Comparison of ENCODE assay signal across 34 cellular contexts in the genomic region with DNA sequence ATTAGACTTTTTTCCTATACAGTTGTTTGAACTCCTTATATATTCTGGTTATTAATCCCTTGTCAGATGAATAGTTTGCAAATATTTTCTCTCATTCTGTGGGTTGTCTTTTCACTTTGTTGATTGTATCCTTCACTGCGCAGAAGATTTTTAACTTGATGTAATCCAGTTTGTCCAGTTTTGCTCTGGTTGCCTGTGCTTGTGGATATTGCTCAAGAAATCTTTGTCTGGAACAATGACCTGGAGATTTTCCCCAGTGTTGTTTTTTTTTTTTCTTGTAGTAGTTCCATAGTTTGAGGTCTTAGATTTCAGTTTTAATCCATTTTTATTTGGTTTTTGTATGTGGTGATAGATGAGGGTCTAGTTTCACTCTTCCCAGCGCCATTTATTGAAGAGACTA.
"Had no signal": no experiment of that assay in that cellular context is flagged by ENCODE, and none has a peak within 500 bp of the region (broad histone marks: within the 10 kb centered on the region; RNA-seq: fewer than 3 reads in every experiment).

No MANE protein-coding gene starts in this region.

- DNase-seq: activated B cell treated with CpG ODN at 0.5 μM for 24 hours; activated CD4-positive, alpha-beta memory T cell treated with anti-CD3 and anti-CD28 coated beads for 36 hours; activated CD4-positive, alpha-beta T cell treated with anti-CD3 and anti-CD28 coated beads for 4 hours; activated CD4-positive, alpha-beta T cell treated with anti-CD3 and anti-CD28 coated beads, Interleukin-2, amount 10 ng/mL, durations not matched to agents 24 days and 14 days; activated CD4-positive, alpha-beta T cell treated with anti-CD3 and anti-CD28 coated beads, Interleukin-2, amount 50 U/mL, for 1 hour; activated CD4-positive, alpha-beta T cell treated with anti-CD3 and anti-CD28 coated beads, Interleukin-2, amount 50 U/mL, for 4 hours; activated CD4-positive, CD25-positive, alpha-beta regulatory T cell treated with anti-CD3 and anti-CD28 coated beads, Interleukin-2, amount 50 U/mL, for 72 hours; activated CD8-positive, alpha-beta memory T cell treated with anti-CD3 and anti-CD28 coated beads, Interleukin-2, amount 50 U/mL, for 4 hours; activated CD8-positive, alpha-beta T cell treated with anti-CD3 and anti-CD28 coated beads for 36 hours; activated effector memory CD4-positive, alpha-beta T cell treated with anti-CD3 and anti-CD28 coated beads, Interleukin-2, amount 50 U/mL, for 16 hours; activated gamma-delta T cell treated with Interleukin-2 at 50 U/mL for 16 hours; activated naive CD4-positive, alpha-beta T cell; activated naive CD4-positive, alpha-beta T cell treated with anti-CD3 and anti-CD28 coated beads for 36 hours; activated naive CD4-positive, alpha-beta T cell treated with anti-CD3 and anti-CD28 coated beads, Interleukin-2, amount 50 U/mL, for 16 hours; activated naive CD8-positive, alpha-beta T cell treated with anti-CD3 and anti-CD28 coated beads for 36 hours; activated T-cell treated with anti-CD3 and anti-CD28 coated beads for 4 hours; activated T-cell treated with anti-CD3 and anti-CD28 coated beads, Interleukin-2, amount 50 U/mL, for 1 hour; activated T-cell treated with anti-CD3 and anti-CD28 coated beads, Interleukin-2, amount 50 U/mL, for 4 hours; activated T-cell treated with anti-CD3 and anti-CD28 coated beads, Interleukin-2, amount 50 U/mL, for 72 hours; adrenal gland; amniotic stem cell; aorta; body of pancreas; brain microvascular endothelial cell; caudate nucleus; cerebellar nuclear complex; T-helper 1 cell; T-helper 2 cell; T-helper 9 cell; WERI-Rb-1 had no signal

- H3K4me3 ChIP-seq: adrenal gland, body of pancreas, breast epithelium, cardiac muscle cell had no signal

- H3K27ac ChIP-seq: adrenal gland, body of pancreas, brain microvascular endothelial cell, breast epithelium, cardiac muscle cell, WERI-Rb-1 had no signal

- ATAC-seq: activated CD8-positive, alpha-beta T cell treated with anti-CD3 and anti-CD28 coated beads for 36 hours; activated naive CD4-positive, alpha-beta T cell treated with anti-CD3 and anti-CD28 coated beads, Interleukin-2, amount 50 U/mL, for 72 hours; activated T-cell treated with anti-CD3 and anti-CD28 coated beads, Interleukin-2, amount 50 U/mL, for 4 hours; activated T-cell treated with anti-CD3 and anti-CD28 coated beads, Interleukin-2, amount 50 U/mL, for 72 hours; activated T-helper 17 cell treated with anti-CD3 and anti-CD28 coated beads, Interleukin-2, amount 50 U/mL, for 72 hours; body of pancreas had no signal
